8 cellular contexts compared by ENCODE assay signal in genomic region chr12:69240625-69240984, GRCh38. TPM values are rescaled to one million over a fixed set of nuclear protein-coding genes. Genes with fewer than 3 reads are reported as not detected.
A peak's percentile ranks its signal among the peaks of the same experiment; 100 is the strongest.
DNase-seq lines count a peak whose midpoint lies in the region; ATAC-seq and TF ChIP-seq lines count a peak whose summit lies in the region.

No MANE protein-coding gene starts in this region.

- H3K27ac ChIP-seq in WERI-Rb-1 (peak overlapping the region; percentile 89), parathyroid adenoma (peak overlapping the region; percentile 74)

- H3K9me3 ChIP-seq in WERI-Rb-1 (ENCODE audit: severe bottlenecking) (no peaks in the 10 kb centered on the region), parathyroid adenoma (ENCODE audit: control insufficient read depth, low read length) (no peaks in the 10 kb centered on the region)

- ATAC-seq in esophagus mucosa (no peak), GM21825 (IDR thresholded peaks at IDR 0.05; ENCODE audit: unreplicated experiment) (no peak)

- H2AFZ ChIP-seq in parathyroid adenoma = no peak overlapping the region

- no peak for DNase-seq in BJ (ENCODE audit: low read depth)
- DNase-seq in HFF-Myc (ENCODE audit: extremely low read depth, low read depth) = no peak
- DNase-seq in WERI-Rb-1 = no peak
- DNase-seq in erythroblast (lab: John Stamatoyannopoulos, UW) = peak; percentile 49 to 69
- DNase-seq in NCI-H1930 (lab: John Stamatoyannopoulos, UW) = no peak

- POLR2A ChIA-PET in BJ (lab: Charles Lee) = no interaction called here

- H3K4me2 ChIP-seq in parathyroid adenoma (ENCODE audit: low read length) = peak overlapping the region; percentile 93

- TF ChIP-seq CTCF in BJ (IDR thresholded peaks at IDR 0.05; ENCODE audit: insufficient read depth, low read depth, low read length) = no peak
- TF ChIP-seq CTCF in HFF-Myc (IDR thresholded peaks at IDR 0.05; ENCODE audit: low read depth, low read length, missing control alignments) = no peak
- no peak for TF ChIP-seq CTCF in WERI-Rb-1 (IDR thresholded peaks at IDR 0.05; ENCODE audit: low read depth, low read length)
- TF ChIP-seq CTCF in parathyroid adenoma (IDR thresholded peaks at IDR 0.05) = no peak

- H3K9ac ChIP-seq in parathyroid adenoma = no peak overlapping the region

- H3K36me3 ChIP-seq in BJ (ENCODE audit: control insufficient read depth, insufficient read depth, low read length) (0 out of 2 replicates have a peak, but pooled peaks cover 1% of the 10 kb centered on the region), WERI-Rb-1 (peaks cover 31% of the 10 kb centered on the region), parathyroid adenoma (ENCODE audit: control insufficient read depth, insufficient read depth, low read length) (no peaks in the 10 kb centered on the region)

- CTCF ChIA-PET in BJ (lab: Yijun Ruan, JAX) = no interaction called here

- no peak for TF ChIP-seq POLR2A in erythroblast (IDR thresholded peaks at IDR 0.05; ENCODE audit: low read length)

- H3K4me3 ChIP-seq in BJ (ENCODE audit: low read depth, low read length) = peak overlapping the region; percentile 83
- peak overlapping the region; percentile 98 for H3K4me3 ChIP-seq in HFF-Myc (replicated peaks; ENCODE audit: low read depth, low read length)
- H3K4me3 ChIP-seq in WERI-Rb-1 (ENCODE audit: low read depth, low read length) = peak overlapping the region; percentile 94
- peak overlapping the region; percentile 83 for H3K4me3 ChIP-seq in parathyroid adenoma (ENCODE audit: low read depth, low read length)

- peaks cover 38% of the 10 kb centered on the region for H3K79me2 ChIP-seq in parathyroid adenoma

- peaks cover 11% of the 10 kb centered on the region for H3K4me1 ChIP-seq in parathyroid adenoma

- H3K27me3 ChIP-seq in BJ (ENCODE audit: control insufficient read depth, insufficient read depth, low read length) (no peaks in the 10 kb centered on the region), WERI-Rb-1 (ENCODE audit: insufficient read depth, low read depth, severe bottlenecking) (no peaks in the 10 kb centered on the region), parathyroid adenoma (ENCODE audit: control insufficient read depth, insufficient read depth, low read length) (no peaks in the 10 kb centered on the region)

RNA-seq across cellular contexts. Expression of gene CPSF6, which starts 1.2 kb away (rescaled TPM):
- 33.7 and 37.3 TPM in 2 replicates for polyA plus RNA-seq in BJ (2011; rRNA removed)
- 25.1 and 39.6 TPM in 2 replicates for polyA minus RNA-seq in BJ (2011; rRNA and poly(A)+ RNA removed)
- total RNA-seq in esophagus mucosa = 36.1 TPM

Comparison
In these comparisons a context has a peak if more than half of its experiments do, and no peak if none do; other contexts are left out.
1. DNase-seq: peak in erythroblast (2 of 2); none in BJ (single experiment), HFF-Myc (single experiment), WERI-Rb-1 (single experiment) and NCI-H1930 (0 of 2).
2. Peak in every context shown above with its lines, with median percentiles within 50 percentile points of each other: H3K4me3 ChIP-seq.